ENCODE assay signal across 9 cellular contexts in the genomic region with DNA sequence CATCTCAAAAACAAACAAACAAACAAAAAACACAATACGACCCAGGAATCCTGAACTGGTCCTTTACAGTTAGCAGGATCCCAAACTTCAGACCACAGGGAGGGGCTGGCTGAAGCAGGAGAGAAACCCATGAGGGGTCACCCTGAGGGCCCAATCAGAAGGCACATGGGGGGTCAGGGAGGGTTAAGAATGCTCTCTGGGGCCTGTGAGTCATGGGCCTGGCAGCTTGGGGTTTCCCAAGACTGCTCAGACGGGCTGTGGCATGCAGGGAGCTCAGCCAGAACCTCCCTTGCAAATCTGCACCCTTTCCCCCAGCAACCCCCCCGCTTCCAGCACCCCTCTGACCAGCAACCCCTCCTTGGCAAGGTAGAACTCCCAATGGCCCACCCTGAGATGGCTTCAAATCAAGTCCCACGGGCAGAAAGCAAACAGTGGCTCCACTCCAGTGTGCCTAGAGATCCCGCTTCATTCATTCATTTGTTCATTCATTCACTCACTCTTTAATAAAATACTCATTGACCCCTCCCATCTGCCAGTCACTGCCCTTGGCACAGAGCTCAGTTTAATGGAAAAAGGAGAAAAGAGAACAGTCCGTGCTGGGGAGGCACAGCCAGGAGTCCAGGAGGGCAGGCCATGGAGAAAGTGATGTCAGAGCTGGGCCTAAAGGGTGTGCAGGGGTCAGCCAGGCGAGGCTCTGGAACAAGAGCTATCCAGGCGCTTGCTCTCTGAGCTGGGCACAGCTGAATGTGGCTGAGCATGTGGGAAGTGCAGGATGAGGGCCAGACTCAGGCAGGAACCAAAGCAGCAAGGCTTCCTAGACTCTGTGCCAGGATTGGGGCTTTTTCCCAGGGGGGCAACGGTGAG. TPM values are rescaled to one million over a fixed set of nuclear protein-coding genes. Genes with fewer than 3 reads are reported as not detected.
DNase-seq lines count a peak whose midpoint lies in the region; ATAC-seq and TF ChIP-seq lines count a peak whose summit lies in the region.
"Had no signal": no experiment of that assay in that cellular context is flagged by ENCODE, and none has a peak within 500 bp of the region (broad histone marks: within the 10 kb centered on the region; RNA-seq: fewer than 3 reads in every experiment).

No MANE protein-coding gene starts in this region.

- H3K4me3 ChIP-seq in GM23248 (peak overlapping the region; percentile 20; the same call in 1 of the 2 replicates), skeletal muscle cell (ENCODE audit: low read depth, low read length) (no peak overlapping the region)

- peak overlapping the region; percentile 63 for H3K4me2 ChIP-seq in GM23248 (ENCODE audit: unreplicated experiment)

- H3K9me3 ChIP-seq in GM23248 (ENCODE audit: low read depth) = no peaks in the 10 kb centered on the region

- H2AFZ ChIP-seq in GM23248 = no peak overlapping the region

- peak overlapping the region; percentile 67 for H3K9ac ChIP-seq in GM23248

- H3K36me3 ChIP-seq in GM23248 (ENCODE audit: low read depth) = no peaks in the 10 kb centered on the region

- no peaks in the 10 kb centered on the region for H3K27me3 ChIP-seq in GM23248 (replicated peaks; ENCODE audit: insufficient read depth)
- no peaks in the 10 kb centered on the region for H3K27me3 ChIP-seq in foreskin keratinocyte

- in situ Hi-C loops in GM23248 (cut with MboI) = no loop called here
- in situ Hi-C loops in SK-MEL-5 (cut with HindIII; ENCODE audit: low pct_unique_long_range_greater_than_20kb, low sequenced_read_pairs) = no loop called here

- DNase-seq in GM23248 = peak; percentile 98
- DNase-seq in SK-MEL-5 (ENCODE audit: low read depth, low spot score) = peak; percentile 39
- DNase-seq in foreskin keratinocyte = peak; percentile 96 to 98
- peak; percentile 85 for DNase-seq in skeletal muscle cell (ENCODE audit: low read depth)
- no peak for DNase-seq in stimulated activated naive CD4-positive, alpha-beta T cell treated with Interleukin-2 at 50 U/mL for 16 hours (lab: John Stamatoyannopoulos, UW)
- DNase-seq in NCI-H146 treated with DMSO at 0.1 percent for 48 hours (lab: John Stamatoyannopoulos, UW; ENCODE audit: unreplicated experiment) = no peak

- 3 to 7% methylated on average over 9 of the region's 9 CpGs for WGBS in GM23248 (ENCODE audit: low coverage in 1 of 2, low lambda C conversion rate in 2 of 2, missing lambda C conversion rate in 2 of 2), 2 experiments

- H3K27ac ChIP-seq in GM23248 (peak overlapping the region; percentile 91), foreskin keratinocyte (peak overlapping the region; percentile 89)

- TF ChIP-seq CTCF in foreskin keratinocyte (conservative IDR thresholded peaks at IDR 0.05) = no peak

- ATAC-seq in foreskin keratinocyte = peak; percentile 63
- no peak for ATAC-seq in HG03280 (IDR thresholded peaks at IDR 0.05; ENCODE audit: unreplicated experiment)
- ATAC-seq in HG03108 (IDR thresholded peaks at IDR 0.05; ENCODE audit: unreplicated experiment) = no peak

- no peaks in the 10 kb centered on the region for H3K79me2 ChIP-seq in GM23248 (ENCODE audit: insufficient read depth)

- peaks cover 84% of the 10 kb centered on the region for H3K4me1 ChIP-seq in GM23248 (ENCODE audit: insufficient read depth)
- peaks cover 42% of the 10 kb centered on the region for H3K4me1 ChIP-seq in foreskin keratinocyte

- H3F3A ChIP-seq in GM23248 (ENCODE audit: insufficient read depth) = peaks cover 57% of the 10 kb centered on the region

- no peaks in the 10 kb centered on the region for H4K20me1 ChIP-seq in GM23248 (ENCODE audit: insufficient read depth)

- no peaks in the 10 kb centered on the region for H3K9me2 ChIP-seq in GM23248 (ENCODE audit: insufficient read depth)

RNA-seq across cellular contexts. Expression of a gene that starts 8.2 kb away (rescaled TPM):
- total RNA-seq in GM23248 (2014; rRNA removed; shearing (Covaris generic)) = 0.32 and 0.51 TPM in 2 replicates
- polyA plus RNA-seq in GM23248 (2016; fragmentation: Nextera tagmentation; extraction: Ambion mirVana) (0.60 and 0.65 TPM in 2 replicates), foreskin keratinocyte (5.6 and 8.7 TPM in 2 replicates)
- 8.3 and 9.2 TPM in 2 replicates for total RNA-seq in SK-MEL-5 (2014; rRNA removed; shearing (Covaris generic))
- 1.1 and 1.6 TPM in 2 replicates for polyA plus RNA-seq in SK-MEL-5 (2015; cell fraction: cytosol; rRNA removed)
- 0.12 TPM in 1 of 2 replicates, not detected in the other for polyA plus RNA-seq in SK-MEL-5 (2015; cell fraction: nucleus; rRNA removed)
- 3.2 and 5.3 TPM in 2 replicates for total RNA-seq in foreskin keratinocyte

RNA-seq across cellular contexts. Expression of a gene that starts 40.6 kb away (rescaled TPM):
- total RNA-seq in GM23248 (2014; rRNA removed; shearing (Covaris generic)) = 59.6 and 69.9 TPM in 2 replicates
- polyA plus RNA-seq in GM23248 (2016; fragmentation: Nextera tagmentation; extraction: Ambion mirVana) = 63.3 and 67.3 TPM in 2 replicates
- 0.77 and 1.0 TPM in 2 replicates for total RNA-seq in SK-MEL-5 (2014; rRNA removed; shearing (Covaris generic))
- polyA plus RNA-seq in SK-MEL-5 (2015; cell fraction: cytosol; rRNA removed) = 5.1 and 10.4 TPM in 2 replicates
- 2.4 and 3.7 TPM in 2 replicates for polyA plus RNA-seq in SK-MEL-5 (2015; cell fraction: nucleus; rRNA removed)
- 127 and 168 TPM in 2 replicates for total RNA-seq in foreskin keratinocyte
- 99.3 and 122 TPM in 2 replicates for polyA plus RNA-seq in foreskin keratinocyte
- total RNA-seq: T-helper 1 cell treated with Interleukin-12 subunit alpha and Interleukin-12 subunit beta and Interleukin-4 antibody, amounts not matched to agents 30 ng/mL and 1 ng/mL, for 36 hours had no signal

RNA-seq across cellular contexts. Expression of a gene that starts 48.3 kb away (rescaled TPM):
- 12.5 and 16.5 TPM in 2 replicates for total RNA-seq in GM23248 (2014; rRNA removed; shearing (Covaris generic))
- polyA plus RNA-seq in GM23248 (2016; fragmentation: Nextera tagmentation; extraction: Ambion mirVana) (16.7 and 17.2 TPM in 2 replicates), foreskin keratinocyte (14.1 and 16.8 TPM in 2 replicates)
- 10.1 and 11.5 TPM in 2 replicates for total RNA-seq in SK-MEL-5 (2014; rRNA removed; shearing (Covaris generic))
- polyA plus RNA-seq in SK-MEL-5 (2015; cell fraction: cytosol; rRNA removed) = 11.1 and 18.1 TPM in 2 replicates
- 21.4 and 31.5 TPM in 2 replicates for polyA plus RNA-seq in SK-MEL-5 (2015; cell fraction: nucleus; rRNA removed)
- total RNA-seq in foreskin keratinocyte = 49.0 and 51.6 TPM in 2 replicates

RNA-seq across cellular contexts. Expression of a gene that starts 56.9 kb away (rescaled TPM):
- not detected in 2 replicates for total RNA-seq in GM23248 (2014; rRNA removed; shearing (Covaris generic))
- polyA plus RNA-seq in GM23248 (2016; fragmentation: Nextera tagmentation; extraction: Ambion mirVana) (not detected in 2 replicates), foreskin keratinocyte (not detected in 2 replicates)
- total RNA-seq in SK-MEL-5 (2014; rRNA removed; shearing (Covaris generic)) = not detected in 2 replicates
- not detected in 2 replicates for polyA plus RNA-seq in SK-MEL-5 (2015; cell fraction: cytosol; rRNA removed)
- polyA plus RNA-seq in SK-MEL-5 (2015; cell fraction: nucleus; rRNA removed) = not detected in 2 replicates
- not detected in 2 replicates for total RNA-seq in foreskin keratinocyte
- total RNA-seq: T-helper 1 cell treated with Interleukin-12 subunit alpha and Interleukin-12 subunit beta and Interleukin-4 antibody, amounts not matched to agents 30 ng/mL and 1 ng/mL, for 36 hours had no signal

Comparison
In these comparisons a context has a peak if more than half of its experiments do, and no peak if none do; other contexts are left out.
1. DNase-seq: peak in GM23248 (single experiment), SK-MEL-5 (single experiment), foreskin keratinocyte (2 of 2) and skeletal muscle cell (single experiment); none in stimulated activated naive CD4-positive, alpha-beta T cell treated with Interleukin-2 at 50 U/mL for 16 hours (single experiment) and NCI-H146 treated with DMSO at 0.1 percent for 48 hours (single experiment).
2. RNA of a gene that starts 40.6 kb away (total RNA-seq): 127 to 168 TPM in foreskin keratinocyte and 59.6 to 69.9 TPM in GM23248; 0.77 to 1.0 TPM in SK-MEL-5; every median in the first group is over 10 times any median in the second.